ENCODE assay signal across 8 cellular contexts in genomic region chr6:29649701-29650673, GRCh38. TPM values are rescaled to one million over a fixed set of nuclear protein-coding genes. Genes with fewer than 3 reads are reported as not detected.
A peak's percentile ranks its signal among the peaks of the same experiment; 100 is the strongest.
DNase-seq lines count a peak whose midpoint lies in the region; ATAC-seq and TF ChIP-seq lines count a peak whose summit lies in the region.

No MANE protein-coding gene starts in this region.

- H3K9ac ChIP-seq in fibroblast of lung (ENCODE audit: insufficient read depth, low read length): peak overlapping the region; percentile 46

- peaks cover 9% of the 10 kb centered on the region for H3K4me1 ChIP-seq in DOHH2 (ENCODE audit: control insufficient read depth, low read length)
- H3K4me1 ChIP-seq in Peyer's patch: peaks cover 0 to 11% (median 0%) of the 10 kb centered on the region in 4 donors
- H3K4me1 ChIP-seq in fibroblast of lung (ENCODE audit: control insufficient read depth, extremely low read depth, insufficient read depth, low read length): no peaks in the 10 kb centered on the region

- no peaks in the 10 kb centered on the region for H3K9me3 Mint-ChIP-seq in activated T-helper 1 cell treated with anti-CD3 and anti-CD28 coated beads, Interleukin-12 subunit alpha, Interleukin-12 subunit beta, Interleukin-2, Interleukin-4 antibody, amounts not matched to agents 30 ng/mL and 10 ng/mL and 1 ng/mL, durations not matched to agents 14 hours and 24 hours and 36 hours
- no peaks in the 10 kb centered on the region for H3K9me3 Mint-ChIP-seq in naive thymus-derived CD8-positive, alpha-beta T cell

- H4K20me1 ChIP-seq in DOHH2 (ENCODE audit: control insufficient read depth, insufficient read depth, low read depth, low read length): no peaks in the 10 kb centered on the region
- no peaks in the 10 kb centered on the region for H4K20me1 ChIP-seq in fibroblast of lung (ENCODE audit: control insufficient read depth, extremely low read depth, insufficient read depth, low read length)

- peak; percentile 92 for ATAC-seq in GM21786 (IDR thresholded peaks at IDR 0.05; ENCODE audit: unreplicated experiment)
- ATAC-seq in naive thymus-derived CD8-positive, alpha-beta T cell: peak; percentile 94 to 96

- H3K4me1 Mint-ChIP-seq in activated T-helper 1 cell treated with anti-CD3 and anti-CD28 coated beads, Interleukin-12 subunit alpha, Interleukin-12 subunit beta, Interleukin-2, Interleukin-4 antibody, amounts not matched to agents 30 ng/mL and 10 ng/mL and 1 ng/mL, durations not matched to agents 14 hours and 24 hours and 36 hours (ENCODE audit: low read depth): peaks cover 20% of the 10 kb centered on the region
- H3K4me1 Mint-ChIP-seq in naive thymus-derived CD8-positive, alpha-beta T cell: peaks cover 6 to 22% (median 17%) of the 10 kb centered on the region in 4 donors

- DNase-seq in Peyer's patch (peak; percentile 97 to 100 (median 100)), fibroblast of lung (ENCODE audit: low read depth in 2 of 2) (peak; percentile 88 to 96)
- peak; percentile 95 for DNase-seq in activated T-helper 1 cell treated with anti-CD3 and anti-CD28 coated beads, Interleukin-12 subunit alpha, Interleukin-12 subunit beta, Interleukin-2, Interleukin-4 antibody, amounts not matched to agents 30 ng/mL and 10 ng/mL and 1 ng/mL, durations not matched to agents 14 hours and 24 hours and 36 hours (ENCODE audit: low spot score)
- peak; percentile 88 to 99 (median 98) for DNase-seq in naive thymus-derived CD8-positive, alpha-beta T cell
- DNase-seq in stimulated activated naive CD4-positive, alpha-beta T cell (lab: John Stamatoyannopoulos, UW): peak; percentile 91 to 98 (median 97)

- no peaks in the 10 kb centered on the region for H3K9me3 ChIP-seq in DOHH2 (ENCODE audit: control insufficient read depth, insufficient read depth, low read length)
- H3K9me3 ChIP-seq in KOPT-K1 (ENCODE audit: insufficient read depth, low read length, poor library complexity, severe bottlenecking): no peaks in the 10 kb centered on the region
- H3K9me3 ChIP-seq in Peyer's patch: no peaks in the 10 kb centered on the region
- H3K9me3 ChIP-seq in fibroblast of lung (ENCODE audit: control insufficient read depth, insufficient read depth, low read depth, low read length): no peaks in the 10 kb centered on the region

- TF ChIP-seq POLR2A in Peyer's patch (IDR thresholded peaks at IDR 0.05): peak; percentile 83 to 92

- POLR2A ChIA-PET in naive thymus-derived CD8-positive, alpha-beta T cell (lab: Charles Lee): interaction anchor here (0.6 to 2.2 kb wide), 23 partner anchors 9 to 920 kb away, joined by 3 to 23 read pairs (median 5); partner anchors contain the start of genes GABBR1 and POLR1H

- H3K4me3 Mint-ChIP-seq in activated T-helper 1 cell treated with anti-CD3 and anti-CD28 coated beads, Interleukin-12 subunit alpha, Interleukin-12 subunit beta, Interleukin-2, Interleukin-4 antibody, amounts not matched to agents 30 ng/mL and 10 ng/mL and 1 ng/mL, durations not matched to agents 14 hours and 24 hours and 36 hours: peak overlapping the region; percentile 89
- peak overlapping the region; percentile 96 to 99 (median 99) for H3K4me3 Mint-ChIP-seq in naive thymus-derived CD8-positive, alpha-beta T cell

- TF ChIP-seq CTCF in DOHH2 (IDR thresholded peaks at IDR 0.05; ENCODE audit: low read depth, low read length, poor library complexity, severe bottlenecking) (peak; percentile 95), Peyer's patch (IDR thresholded peaks at IDR 0.05) (peak; percentile 93 to 97 (median 94)), fibroblast of lung (conservative IDR thresholded peaks at IDR 0.05 in 1 of 2, IDR thresholded peaks at IDR 0.05 in 1 of 2; ENCODE audit: low read depth in 1 of 2, low read length in 2 of 2) (peak; percentile 89 to 96)

- H3K27me3 Mint-ChIP-seq in activated T-helper 1 cell treated with anti-CD3 and anti-CD28 coated beads, Interleukin-12 subunit alpha, Interleukin-12 subunit beta, Interleukin-2, Interleukin-4 antibody, amounts not matched to agents 30 ng/mL and 10 ng/mL and 1 ng/mL, durations not matched to agents 14 hours and 24 hours and 36 hours (ENCODE audit: insufficient read depth): peaks cover 5% of the 10 kb centered on the region
- peaks cover 1 to 5% (median 3%) of the 10 kb centered on the region in 5 donors for H3K27me3 Mint-ChIP-seq in naive thymus-derived CD8-positive, alpha-beta T cell

- peak overlapping the region; percentile 76 for H3K4me3 ChIP-seq in DOHH2 (ENCODE audit: low read length)
- H3K4me3 ChIP-seq in Peyer's patch: peak overlapping the region; percentile 55 to 74 (median 62)
- peak overlapping the region; percentile 32 to 64 (median 56) for H3K4me3 ChIP-seq in fibroblast of lung (replicated peaks in 1 of 4; ENCODE audit: control extremely low read depth in 1 of 4, insufficient read depth in 1 of 4, low read depth in 3 of 4, low read length in 4 of 4)

- intact Hi-C loops in activated T-helper 1 cell treated with anti-CD3 and anti-CD28 coated beads, Interleukin-12 subunit alpha, Interleukin-12 subunit beta, Interleukin-2, Interleukin-4 antibody, amounts not matched to agents 30 ng/mL and 10 ng/mL and 1 ng/mL, durations not matched to agents 14 hours and 24 hours and 36 hours (cut with micrococcal nuclease): loop anchor here (1.0 to 2.0 kb wide), 8 partner anchors 9 to 634 kb away; partner anchors contain the start of gene POLR1H

- no peaks in the 10 kb centered on the region for H3K9me2 ChIP-seq in DOHH2 (replicated peaks; ENCODE audit: control insufficient read depth, low read length)

- H3K4me2 ChIP-seq in DOHH2 (ENCODE audit: low read length): peak overlapping the region; percentile 98
- peak overlapping the region; percentile 99 for H3K4me2 ChIP-seq in fibroblast of lung (ENCODE audit: extremely low read depth, insufficient read depth, low read length)

- H3K27ac ChIP-seq in DOHH2 (ENCODE audit: low read depth, low read length): no peak overlapping the region
- peak overlapping the region; percentile 62 for H3K27ac ChIP-seq in KOPT-K1 (ENCODE audit: low read depth, low read length, poor library complexity, severe bottlenecking)
- H3K27ac ChIP-seq in Peyer's patch: peak overlapping the region; percentile 94 to 98 (median 94)
- H3K27ac ChIP-seq in fibroblast of lung (ENCODE audit: insufficient read depth, low read length): peak overlapping the region; percentile 70

- H3K79me2 ChIP-seq in DOHH2 (ENCODE audit: control insufficient read depth, low read length) (no peaks in the 10 kb centered on the region), fibroblast of lung (ENCODE audit: control insufficient read depth, insufficient read depth, low read length) (no peaks in the 10 kb centered on the region)

- H3K27me3 ChIP-seq in DOHH2 (ENCODE audit: control insufficient read depth, low read length) (peaks cover 6% of the 10 kb centered on the region; the same call in 1 of the 2 replicates), Peyer's patch (no peaks in the 10 kb centered on the region), fibroblast of lung (ENCODE audit: control insufficient read depth, insufficient read depth, low read length) (no peaks in the 10 kb centered on the region)

- no peaks in the 10 kb centered on the region for H3K36me3 ChIP-seq in DOHH2 (ENCODE audit: control insufficient read depth, low read length)
- H3K36me3 ChIP-seq in KOPT-K1 (ENCODE audit: insufficient read depth, low read length): no peaks in the 10 kb centered on the region
- H3K36me3 ChIP-seq in Peyer's patch: no peaks in the 10 kb centered on the region
- H3K36me3 ChIP-seq in fibroblast of lung (ENCODE audit: control insufficient read depth, insufficient read depth, low read length): no peaks in the 10 kb centered on the region

- no peaks in the 10 kb centered on the region for H3K36me3 Mint-ChIP-seq in activated T-helper 1 cell treated with anti-CD3 and anti-CD28 coated beads, Interleukin-12 subunit alpha, Interleukin-12 subunit beta, Interleukin-2, Interleukin-4 antibody, amounts not matched to agents 30 ng/mL and 10 ng/mL and 1 ng/mL, durations not matched to agents 14 hours and 24 hours and 36 hours (ENCODE audit: low read depth)
- H3K36me3 Mint-ChIP-seq in naive thymus-derived CD8-positive, alpha-beta T cell: no peaks in the 10 kb centered on the region

- H3F3A ChIP-seq in DOHH2 (ENCODE audit: control insufficient read depth, insufficient read depth): peaks cover 2% of the 10 kb centered on the region; the same call in 1 of the 2 replicates

- peak overlapping the region; percentile 95 for H2AFZ ChIP-seq in fibroblast of lung (ENCODE audit: low read length)

- H3K27ac Mint-ChIP-seq in activated T-helper 1 cell treated with anti-CD3 and anti-CD28 coated beads, Interleukin-12 subunit alpha, Interleukin-12 subunit beta, Interleukin-2, Interleukin-4 antibody, amounts not matched to agents 30 ng/mL and 10 ng/mL and 1 ng/mL, durations not matched to agents 14 hours and 24 hours and 36 hours: peak overlapping the region; percentile 98
- H3K27ac Mint-ChIP-seq in naive thymus-derived CD8-positive, alpha-beta T cell: peak overlapping the region; percentile 97 to 100 (median 100)

RNA-seq across cellular contexts. Expression of gene MOG, which starts 6.9 kb away (rescaled TPM):
- not detected for total RNA-seq in Peyer's patch
- total RNA-seq in activated T-helper 1 cell treated with anti-CD3 and anti-CD28 coated beads, Interleukin-12 subunit alpha, Interleukin-12 subunit beta, Interleukin-2, Interleukin-4 antibody, amounts not matched to agents 30 ng/mL and 10 ng/mL and 1 ng/mL, durations not matched to agents 14 hours and 24 hours and 36 hours: not detected in 2 replicates
- total RNA-seq in fibroblast of lung: not detected in 2 replicates
- not detected in 2 replicates for polyA plus RNA-seq in fibroblast of lung
- polyA plus RNA-seq in fibroblast of lung (2012): not detected in 2 replicates
- polyA minus RNA-seq in fibroblast of lung (ENCODE audit: low replicate concordance): not detected in 2 replicates
- not detected for total RNA-seq in naive thymus-derived CD8-positive, alpha-beta T cell
- polyA plus RNA-seq in naive thymus-derived CD8-positive, alpha-beta T cell: not detected

RNA-seq across cellular contexts. Expression of gene GABBR1, which starts 17.0 kb away (rescaled TPM):
- 10 to 100 TPM in 3 of 4 donors, 1 to 10 TPM in 1; 4.7 to 92.4 (median 16.9) TPM for total RNA-seq in Peyer's patch
- 19.8 and 22.6 TPM in 2 replicates for total RNA-seq in activated T-helper 1 cell treated with anti-CD3 and anti-CD28 coated beads, Interleukin-12 subunit alpha, Interleukin-12 subunit beta, Interleukin-2, Interleukin-4 antibody, amounts not matched to agents 30 ng/mL and 10 ng/mL and 1 ng/mL, durations not matched to agents 14 hours and 24 hours and 36 hours
- total RNA-seq in fibroblast of lung: 10.5 and 13.4 TPM in 2 replicates
- polyA plus RNA-seq in fibroblast of lung: 8.7 and 10.9 TPM in 2 replicates
- polyA plus RNA-seq in fibroblast of lung (2012): 7.3 and 9.1 TPM in 2 replicates
- 9.1 and 25.4 TPM in 2 replicates for polyA minus RNA-seq in fibroblast of lung (ENCODE audit: low replicate concordance)
- total RNA-seq in naive thymus-derived CD8-positive, alpha-beta T cell: 10 to 100 TPM; 33.3 to 36.4 TPM
- under 1 TPM; 0.46 to 0.92 (median 0.64) TPM for polyA plus RNA-seq in naive thymus-derived CD8-positive, alpha-beta T cell

RNA-seq across cellular contexts. Expression of gene ZFP57, which starts 31.0 kb away (rescaled TPM):
- total RNA-seq in Peyer's patch: 1 to 10 TPM in 1 of 4 donors, not detected in 3; 1.6 TPM
- total RNA-seq in activated T-helper 1 cell treated with anti-CD3 and anti-CD28 coated beads, Interleukin-12 subunit alpha, Interleukin-12 subunit beta, Interleukin-2, Interleukin-4 antibody, amounts not matched to agents 30 ng/mL and 10 ng/mL and 1 ng/mL, durations not matched to agents 14 hours and 24 hours and 36 hours: 2.4 and 2.7 TPM in 2 replicates
- not detected in 2 replicates for total RNA-seq in fibroblast of lung
- not detected in 2 replicates for polyA plus RNA-seq in fibroblast of lung
- not detected in 2 replicates for polyA plus RNA-seq in fibroblast of lung (2012)
- polyA minus RNA-seq in fibroblast of lung (ENCODE audit: low replicate concordance): not detected in 2 replicates
- total RNA-seq in naive thymus-derived CD8-positive, alpha-beta T cell: 1 to 10 TPM; 4.6 to 5.6 TPM
- polyA plus RNA-seq in naive thymus-derived CD8-positive, alpha-beta T cell: 1 to 10 TPM in 1 of 3 donors, not detected in 2; 1.8 TPM
